Comparison of ENCODE assay signal across 14 cellular contexts in genomic region chr20:11140359-11140758, GRCh38.
DNase-seq lines count a peak whose midpoint lies in the region; ATAC-seq and TF ChIP-seq lines count a peak whose summit lies in the region.
"Had no signal": no experiment of that assay in that cellular context is flagged by ENCODE, and none has a peak within 500 bp of the region (broad histone marks: within the 10 kb centered on the region; RNA-seq: fewer than 3 reads in every experiment).

No MANE protein-coding gene starts in this region.

- H3K4me3 ChIP-seq in GM23248: no peak overlapping the region
- no peak overlapping the region for H3K4me3 ChIP-seq in fibroblast of lung (replicated peaks in 1 of 4; ENCODE audit: control extremely low read depth in 1 of 4, insufficient read depth in 1 of 4, low read depth in 3 of 4, low read length in 4 of 4)
- H3K4me3 ChIP-seq in gastrocnemius medialis: no peak overlapping the region
- H3K4me3 ChIP-seq: thoracic aorta had no signal

- TF ChIP-seq POLR2A in gastrocnemius medialis (IDR thresholded peaks at IDR 0.05): no peak

- in situ Hi-C loops in GM23248 (cut with MboI): no loop called here
- in situ Hi-C loops in gastrocnemius medialis (cut with MboI; ENCODE audit: low sequenced_read_pairs in 4 of 4): no loop called here

- H3K9me2 ChIP-seq in GM23248 (ENCODE audit: insufficient read depth): no peaks in the 10 kb centered on the region

- no peak overlapping the region for H3K9ac ChIP-seq in GM23248
- H3K9ac ChIP-seq in fibroblast of lung (ENCODE audit: insufficient read depth, low read length): no peak overlapping the region
- H3K9ac ChIP-seq: KMS-11 had no signal

- peak; percentile 46 to 50 for ATAC-seq in gastrocnemius medialis
- ATAC-seq: activated CD4-positive, CD25-positive, alpha-beta regulatory T cell treated with anti-CD3 and anti-CD28 coated beads, Interleukin-2, amount 50 U/mL, for 24 hours had no signal

- H3K4me2 ChIP-seq in GM23248 (ENCODE audit: unreplicated experiment) (peak overlapping the region; percentile 10), fibroblast of lung (ENCODE audit: extremely low read depth, insufficient read depth, low read length) (no peak overlapping the region)
- H3K4me2 ChIP-seq: KMS-11 had no signal

- H3K36me3 ChIP-seq in GM23248 (ENCODE audit: low read depth): no peaks in the 10 kb centered on the region
- H3K36me3 ChIP-seq in fibroblast of lung (ENCODE audit: control insufficient read depth, insufficient read depth, low read length): no peaks in the 10 kb centered on the region
- no peaks in the 10 kb centered on the region for H3K36me3 ChIP-seq in gastrocnemius medialis
- H3K36me3 ChIP-seq: thoracic aorta had no signal

- H2AFZ ChIP-seq in GM23248 (no peak overlapping the region), fibroblast of lung (ENCODE audit: low read length) (no peak overlapping the region)

- H3K27ac ChIP-seq in GM23248 (peak overlapping the region; percentile 23), RWPE1 (no peak overlapping the region), fibroblast of lung (ENCODE audit: insufficient read depth, low read length) (no peak overlapping the region), gastrocnemius medialis (no peak overlapping the region)
- H3K27ac ChIP-seq: KMS-11, thoracic aorta had no signal

- POLR2A ChIA-PET in RWPE1 (lab: Yijun Ruan, JAX; ENCODE audit: low non-redundant PET): no interaction called here

- intact Hi-C loops in gastrocnemius medialis (cut with DNase I; ENCODE audit: low total_unique reads): no loop called here

- CTCF ChIA-PET in RWPE1 (lab: Yijun Ruan, JAX): interaction anchor here (1.1 kb wide), 1 partner anchor 466 kb away, joined by 3 read pairs; the partner anchor contains the start of gene JAG1

- peaks cover 17% of the 10 kb centered on the region for H3K4me1 ChIP-seq in GM23248 (ENCODE audit: insufficient read depth)
- no peaks in the 10 kb centered on the region for H3K4me1 ChIP-seq in fibroblast of lung (ENCODE audit: control insufficient read depth, extremely low read depth, insufficient read depth, low read length)
- no peaks in the 10 kb centered on the region for H3K4me1 ChIP-seq in gastrocnemius medialis

- H3K79me2 ChIP-seq in GM23248 (ENCODE audit: insufficient read depth) (no peaks in the 10 kb centered on the region), fibroblast of lung (ENCODE audit: control insufficient read depth, insufficient read depth, low read length) (no peaks in the 10 kb centered on the region)

- 1 to 2% methylated on average over 3 of the region's 3 CpGs for WGBS in GM23248 (ENCODE audit: low coverage in 1 of 2, low lambda C conversion rate in 2 of 2, missing lambda C conversion rate in 2 of 2), 2 experiments

- H3K9me3 ChIP-seq in GM23248 (ENCODE audit: low read depth) (no peaks in the 10 kb centered on the region), fibroblast of lung (ENCODE audit: control insufficient read depth, insufficient read depth, low read depth, low read length) (no peaks in the 10 kb centered on the region), gastrocnemius medialis (no peaks in the 10 kb centered on the region)
- H3K9me3 ChIP-seq: thoracic aorta had no signal

- TF ChIP-seq CTCF in RWPE1 (conservative IDR thresholded peaks at IDR 0.05; ENCODE audit: low read depth) (no peak), fibroblast of lung (conservative IDR thresholded peaks at IDR 0.05 in 1 of 2, IDR thresholded peaks at IDR 0.05 in 1 of 2; ENCODE audit: low read depth in 1 of 2, low read length in 2 of 2) (no peak), gastrocnemius medialis (IDR thresholded peaks at IDR 0.05 in 4 of 5, conservative IDR thresholded peaks at IDR 0.05 in 1 of 5) (no peak)

- H3F3A ChIP-seq in GM23248 (ENCODE audit: insufficient read depth): peaks cover 14% of the 10 kb centered on the region; the same call in 1 of the 2 replicates

- H4K20me1 ChIP-seq in GM23248 (ENCODE audit: insufficient read depth) (no peaks in the 10 kb centered on the region), fibroblast of lung (ENCODE audit: control insufficient read depth, extremely low read depth, insufficient read depth, low read length) (no peaks in the 10 kb centered on the region)

- DNase-seq in GM23248: peak; percentile 96
- peak; percentile 63 for DNase-seq in RWPE1 (ENCODE audit: low spot score)
- DNase-seq in fibroblast of lung (ENCODE audit: low read depth in 2 of 2): peak; percentile 72 to 97
- peak in 1 of 2 donors; percentile 15 for DNase-seq in gastrocnemius medialis
- no peak for DNase-seq in Ammon's horn (ENCODE audit: low spot score)
- no peak for DNase-seq in stimulated activated CD4-positive, alpha-beta T cell treated with anti-CD3 and anti-CD28 coated beads, Interleukin-2, amount 100 ng/mL, for 48 hours
- DNase-seq in NCI-H526 (lab: John Stamatoyannopoulos, UW): no peak
- no peak for DNase-seq in NCI-H345 (lab: John Stamatoyannopoulos, UW)
- DNase-seq: DMS 273 treated with DMSO at 0.1 percent for 48 hours, NCI-H2081 treated with DMSO at 0.1 percent for 48 hours, right cardiac atrium had no signal

- H3K27me3 ChIP-seq in GM23248 (replicated peaks; ENCODE audit: insufficient read depth) (0 out of 2 replicates have a peak, but pooled peaks cover 13% of the 10 kb centered on the region), fibroblast of lung (ENCODE audit: control insufficient read depth, insufficient read depth, low read length) (no peaks in the 10 kb centered on the region), gastrocnemius medialis (no peaks in the 10 kb centered on the region)

Comparison
In these comparisons a context has a peak if more than half of its experiments do, and no peak if none do; other contexts are left out.
1. DNase-seq: peak in GM23248 (single experiment), RWPE1 (single experiment) and fibroblast of lung (2 of 2); none in Ammon's horn (single experiment), stimulated activated CD4-positive, alpha-beta T cell treated with anti-CD3 and anti-CD28 coated beads, Interleukin-2, amount 100 ng/mL, for 48 hours (0 of 2), NCI-H526 (0 of 2) and NCI-H345 (single experiment).